10 cellular contexts compared by ENCODE assay signal in the genomic region with DNA sequence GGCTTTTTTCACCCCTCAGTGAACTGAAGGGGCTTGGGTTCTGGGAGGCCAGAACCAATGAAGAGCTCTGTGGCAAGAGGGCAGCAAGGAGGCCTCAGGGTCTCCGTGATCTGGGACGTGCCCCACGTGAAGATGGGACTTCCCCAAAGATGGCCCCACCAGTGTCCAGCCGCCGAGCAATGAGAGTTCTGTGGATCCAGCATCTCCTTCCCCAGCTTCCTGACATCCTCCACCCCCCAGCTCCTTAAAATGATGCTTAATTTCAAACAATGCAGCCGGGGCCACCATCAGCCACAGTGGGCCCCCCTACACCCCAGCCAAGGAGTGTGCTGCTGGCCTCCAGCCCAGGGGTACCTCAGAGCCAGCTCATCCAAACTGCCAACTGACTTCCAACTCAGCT. TPM values are rescaled to one million over a fixed set of nuclear protein-coding genes. Genes with fewer than 3 reads are reported as not detected.
"Had no signal": no experiment of that assay in that cellular context is flagged by ENCODE, and none has a peak within 500 bp of the region (broad histone marks: within the 10 kb centered on the region; RNA-seq: fewer than 3 reads in every experiment).

No MANE protein-coding gene starts in this region.

- H3K36me3 ChIP-seq: HAP-1 had no signal

- H3K9ac ChIP-seq: GM23248 had no signal

- H3K4me1 ChIP-seq: HAP-1 had no signal

- H3K27ac ChIP-seq: GM23248 had no signal

- H3K4me3 ChIP-seq: GM23248, HAP-1 had no signal

- H2AFZ ChIP-seq: GM23248 had no signal

- H3K9me3 ChIP-seq: HAP-1 had no signal

- FAIRE-seq: HTR-8/SVneo had no signal

- ATAC-seq: HCT116 had no signal

- DNase-seq: GM23248, GOT3, H7, HFFc6, IMR-90 had no signal

RNA-seq across cellular contexts. Expression of a gene that starts 5.9 kb away (rescaled TPM):
- total RNA-seq: GM23248, H4, H7, HFFc6, HT-29, IMR-90 had no signal
- polyA plus RNA-seq: GM23248, IMR-90 had no signal

RNA-seq across cellular contexts. Expression of a gene that starts 54.6 kb away (rescaled TPM):
- total RNA-seq: GM23248, HFFc6, HT-29, IMR-90 had no signal
- polyA plus RNA-seq: GM23248, IMR-90 had no signal

RNA-seq across cellular contexts. Expression of a gene that starts 55.6 kb away (rescaled TPM):
- total RNA-seq: GM23248 had no signal
